ENCODE assay signal across 16 cellular contexts in the genomic region with DNA sequence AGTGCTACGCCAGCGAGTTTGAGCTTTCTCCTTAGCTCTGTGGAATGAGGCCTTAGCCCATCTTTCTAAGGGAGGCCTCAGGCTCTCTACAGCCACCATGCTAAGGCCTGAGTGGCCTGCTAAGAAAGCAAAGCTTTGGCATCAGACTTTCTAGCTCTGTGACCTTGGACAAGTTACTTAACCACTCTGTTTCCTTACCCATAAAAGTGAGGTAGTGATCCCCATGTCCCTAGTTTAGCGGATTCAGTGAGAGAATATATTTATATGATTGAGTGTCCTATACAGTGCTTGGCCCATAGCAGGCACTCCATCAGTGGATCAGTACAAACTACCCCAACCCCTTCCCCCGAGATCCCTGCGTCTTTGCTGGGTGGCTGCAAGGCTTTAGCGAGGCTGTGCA. TPM values are rescaled to one million over a fixed set of nuclear protein-coding genes. Genes with fewer than 3 reads are reported as not detected.
DNase-seq lines count a peak whose midpoint lies in the region; ATAC-seq and TF ChIP-seq lines count a peak whose summit lies in the region.
"Had no signal": no experiment of that assay in that cellular context is flagged by ENCODE, and none has a peak within 500 bp of the region (broad histone marks: within the 10 kb centered on the region; RNA-seq: fewer than 3 reads in every experiment).

No MANE protein-coding gene starts in this region.

- peak overlapping the region; percentile 97 for H3K27ac ChIP-seq in cardiac muscle cell
- H3K27ac ChIP-seq in upper lobe of right lung, result peak overlapping the region; percentile 36

- H3K27ac Mint-ChIP-seq in chondrocyte (ENCODE audit: unreplicated experiment) (peak overlapping the region; percentile 87), nephron (peak overlapping the region in 2 of 3 experiments; percentile 84 to 98)

- H3K4me3 ChIP-seq in cardiac muscle cell, result no peak overlapping the region
- H3K4me3 ChIP-seq in upper lobe of right lung, result no peak overlapping the region

- ATAC-seq in left ventricle myocardium superior (no peak), upper lobe of right lung (no peak)

- H3K4me1 ChIP-seq in cardiac muscle cell (ENCODE audit: low read depth) (peaks cover 43% of the 10 kb centered on the region), upper lobe of right lung (peaks cover 57% of the 10 kb centered on the region)

- H3K4me3 Mint-ChIP-seq in chondrocyte (ENCODE audit: unreplicated experiment) (no peak overlapping the region), nephron (peak overlapping the region in 1 of 3 experiments; percentile 35)

- H3K9me3 ChIP-seq in cardiac muscle cell (ENCODE audit: low read depth) (no peaks in the 10 kb centered on the region), upper lobe of right lung (no peaks in the 10 kb centered on the region)

- H3K36me3 Mint-ChIP-seq in chondrocyte (ENCODE audit: low read depth), result peaks cover 42% of the 10 kb centered on the region
- H3K36me3 Mint-ChIP-seq in nephron (ENCODE audit: low read depth), result peaks cover 66% of the 10 kb centered on the region

- H3K9me3 Mint-ChIP-seq in chondrocyte (ENCODE audit: low read depth), result no peaks in the 10 kb centered on the region
- no peaks in the 10 kb centered on the region for H3K9me3 Mint-ChIP-seq in nephron

- H3K36me3 ChIP-seq in cardiac muscle cell (peaks cover 48% of the 10 kb centered on the region), upper lobe of right lung (peaks cover 73% of the 10 kb centered on the region)

- H3K27me3 Mint-ChIP-seq in chondrocyte (ENCODE audit: low read depth) (no peaks in the 10 kb centered on the region), nephron (ENCODE audit: low read depth) (no peaks in the 10 kb centered on the region)
- H3K27me3 Mint-ChIP-seq: progenitor cell of endocrine pancreas had no signal

- H3K27me3 ChIP-seq in cardiac muscle cell, result no peaks in the 10 kb centered on the region
- no peaks in the 10 kb centered on the region for H3K27me3 ChIP-seq in upper lobe of right lung

- no peak for DNase-seq in cardiac muscle cell (ENCODE audit: low read depth in 1 of 2, low spot score in 1 of 2)
- DNase-seq in left ventricle myocardium superior, result no peak
- DNase-seq in chondrocyte (ENCODE audit: low spot score), result no peak
- DNase-seq in upper lobe of right lung, result no peak
- DNase-seq in NOMO-1 treated with dmso at 0.1 percent for 144 hours (lab: John Stamatoyannopoulos, UW; ENCODE audit: unreplicated experiment), result no peak
- no peak for DNase-seq in NCI-H1417 treated with DMSO at 0.1 percent for 48 hours (lab: John Stamatoyannopoulos, UW)
- DNase-seq in EL, result no peak
- DNase-seq: activated CD4-positive, alpha-beta T cell treated with anti-CD3 and anti-CD28 coated beads for 48 hours; activated T-cell treated with anti-CD3 and anti-CD28 coated beads for 4 hours; GOT3; left colon; NCI-H1694 treated with DMSO at 0.1 percent for 48 hours; NCI-H446; T1000 had no signal

- no peak for TF ChIP-seq CTCF in cardiac muscle cell (IDR thresholded peaks at IDR 0.05; ENCODE audit: low read depth, low read length)
- no peak for TF ChIP-seq CTCF in chondrocyte (IDR thresholded peaks at IDR 0.05)
- no peak for TF ChIP-seq CTCF in nephron (IDR thresholded peaks at IDR 0.05; ENCODE audit: unreplicated experiment in 3 of 3)
- TF ChIP-seq CTCF in upper lobe of right lung (IDR thresholded peaks at IDR 0.05), result no peak

- H3K4me1 Mint-ChIP-seq in chondrocyte (ENCODE audit: low read depth) (peaks cover 59% of the 10 kb centered on the region), nephron (peaks cover 64% of the 10 kb centered on the region)

- intact Hi-C loops in left ventricle myocardium superior (cut with micrococcal nuclease) (no loop called here), upper lobe of right lung (cut with DNase I) (no loop called here)

RNA-seq across cellular contexts. Expression of gene POGK, which starts 4.0 kb away (rescaled TPM):
- total RNA-seq in cardiac muscle cell (37.2 and 39.6 TPM in 2 replicates), left ventricle myocardium superior (15.6 TPM), chondrocyte (31.4 to 38.0 TPM (median 35.2 TPM) in 3 replicates), upper lobe of right lung (68.6 TPM)
- 21.7 and 30.0 TPM in 2 replicates for polyA plus RNA-seq in cardiac muscle cell

RNA-seq across cellular contexts. Expression of gene TADA1, which starts 32.7 kb away (rescaled TPM):
- total RNA-seq in cardiac muscle cell, result 11.6 and 18.3 TPM in 2 replicates
- 15.9 and 32.3 TPM in 2 replicates for polyA plus RNA-seq in cardiac muscle cell
- total RNA-seq in left ventricle myocardium superior, result 9.6 TPM
- 8.9 to 11.1 TPM (median 9.3 TPM) in 3 replicates for total RNA-seq in chondrocyte
- total RNA-seq in upper lobe of right lung, result 9.5 TPM
